1 cellular context compared by ENCODE assay signal in genomic region chr17:3754458-3755334, GRCh38.
TF ChIP-seq lines count a peak whose summit lies in the region.

No MANE protein-coding gene starts in this region.

TF ChIP-seq in GM23338, 12 proteins besides CTCF, POLR2A, EP300 and RAD21 (continued from another document):
- TF ChIP-seq ZNF462 (CRISPR knock-in tag; IDR thresholded peaks at IDR 0.05) (no peak), JUNB (IDR thresholded peaks at IDR 0.05; ENCODE audit: unreplicated experiment) (no peak)
- TF ChIP-seq, protein P1, sequence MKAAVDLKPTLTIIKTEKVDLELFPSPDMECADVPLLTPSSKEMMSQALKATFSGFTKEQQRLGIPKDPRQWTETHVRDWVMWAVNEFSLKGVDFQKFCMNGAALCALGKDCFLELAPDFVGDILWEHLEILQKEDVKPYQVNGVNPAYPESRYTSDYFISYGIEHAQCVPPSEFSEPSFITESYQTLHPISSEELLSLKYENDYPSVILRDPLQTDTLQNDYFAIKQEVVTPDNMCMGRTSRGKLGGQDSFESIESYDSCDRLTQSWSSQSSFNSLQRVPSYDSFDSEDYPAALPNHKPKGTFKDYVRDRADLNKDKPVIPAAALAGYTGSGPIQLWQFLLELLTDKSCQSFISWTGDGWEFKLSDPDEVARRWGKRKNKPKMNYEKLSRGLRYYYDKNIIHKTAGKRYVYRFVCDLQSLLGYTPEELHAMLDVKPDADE (IDR thresholded peaks at IDR 0.05) = no peak
